28 cellular contexts compared by ENCODE assay signal in the genomic region with DNA sequence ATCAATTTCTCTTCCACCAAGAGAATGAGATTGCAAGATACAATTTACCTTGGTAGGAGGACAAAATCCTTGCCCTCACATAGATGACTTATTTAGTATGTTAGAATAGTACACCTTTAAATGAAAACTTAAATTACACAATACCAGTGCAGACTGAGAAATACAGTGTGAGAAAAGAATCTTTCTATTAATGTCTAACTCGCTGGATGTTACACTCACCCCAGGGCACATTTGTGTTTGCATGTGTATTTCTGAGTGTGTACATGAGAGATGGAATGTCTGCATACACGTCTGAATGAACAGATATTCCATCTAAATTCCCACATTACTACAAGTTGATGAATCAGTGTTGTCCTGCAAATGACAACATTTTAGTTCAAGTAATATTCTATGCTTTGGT.
"Had no signal": no experiment of that assay in that cellular context is flagged by ENCODE, and none has a peak within 500 bp of the region (broad histone marks: within the 10 kb centered on the region; RNA-seq: fewer than 3 reads in every experiment).

No MANE protein-coding gene starts in this region.

- H2AFZ ChIP-seq: parathyroid adenoma had no signal

- H3K27me3 Mint-ChIP-seq: effector memory CD8-positive, alpha-beta T cell; memory B cell; naive thymus-derived CD4-positive, alpha-beta T cell; progenitor cell of endocrine pancreas had no signal

- H3K27ac ChIP-seq: epithelial cell of prostate, esophagus muscularis mucosa, foreskin keratinocyte, heart right ventricle, parathyroid adenoma, right atrium auricular region, stomach, tibial nerve, upper lobe of left lung had no signal

- H3K27me3 ChIP-seq: esophagus muscularis mucosa, foreskin keratinocyte, heart right ventricle, right atrium auricular region, stomach, tibial nerve, upper lobe of left lung had no signal

- H3K4me3 ChIP-seq: esophagus muscularis mucosa, heart right ventricle, lung, mucosa of descending colon, right atrium auricular region, smooth muscle cell, stomach, tibial nerve, upper lobe of left lung had no signal

- H3K9me3 ChIP-seq: esophagus muscularis mucosa, mucosa of descending colon, right atrium auricular region, stomach, upper lobe of left lung had no signal

- H3K4me3 Mint-ChIP-seq: effector memory CD8-positive, alpha-beta T cell; memory B cell; mesothelial cell of epicardium; naive thymus-derived CD4-positive, alpha-beta T cell; nephron progenitor cell had no signal

- H3K4me1 ChIP-seq: parathyroid adenoma, stomach, upper lobe of left lung had no signal

- H3K9ac ChIP-seq: parathyroid adenoma had no signal

- H3K9me3 Mint-ChIP-seq: effector memory CD8-positive, alpha-beta T cell; memory B cell; naive thymus-derived CD4-positive, alpha-beta T cell had no signal

- DNase-seq: cortex of kidney; effector memory CD8-positive, alpha-beta T cell; foreskin keratinocyte; glutamatergic neuron; heart right ventricle; hippocampal formation; mucosa of descending colon; naive thymus-derived CD4-positive, alpha-beta T cell; nephron progenitor cell; occipital lobe; stimulated activated CD4-positive, alpha-beta T cell treated with anti-CD3 and anti-CD28 coated beads, Interleukin-12 subunit alpha, Interleukin-12 subunit beta, amount 100 ng/mL, for 4 hours; stimulated activated CD4-positive, alpha-beta T cell treated with anti-CD3 and anti-CD28 coated beads, Interleukin-1b, Interleukin-23, amount 100 ng/mL, for 48 hours; stimulated activated CD4-positive, alpha-beta T cell treated with anti-CD3 and anti-CD28 coated beads, Interleukin-4, amount 100 ng/mL, for 1 hour; stimulated activated CD8-positive, alpha-beta memory T cell treated with anti-CD3 and anti-CD28 coated beads, Interleukin-4, amount 100 ng/mL, for 48 hours; stimulated activated naive CD4-positive, alpha-beta T cell treated with Interleukin-2 at 50 U/mL for 16 hours; stomach; upper lobe of left lung had no signal

- H3K4me1 Mint-ChIP-seq: memory B cell, mesothelial cell of epicardium had no signal

- H3K79me2 ChIP-seq: parathyroid adenoma had no signal

- ATAC-seq: effector memory CD8-positive, alpha-beta T cell; foreskin keratinocyte; heart right ventricle; mucosa of descending colon; naive thymus-derived CD4-positive, alpha-beta T cell; sciatic nerve had no signal

- H3K36me3 Mint-ChIP-seq: memory B cell had no signal

- H3K4me2 ChIP-seq: smooth muscle cell had no signal

- H3K27ac Mint-ChIP-seq: effector memory CD8-positive, alpha-beta T cell; memory B cell; mesothelial cell of epicardium had no signal
